ENCODE assay signal across 22 cellular contexts in the genomic region with DNA sequence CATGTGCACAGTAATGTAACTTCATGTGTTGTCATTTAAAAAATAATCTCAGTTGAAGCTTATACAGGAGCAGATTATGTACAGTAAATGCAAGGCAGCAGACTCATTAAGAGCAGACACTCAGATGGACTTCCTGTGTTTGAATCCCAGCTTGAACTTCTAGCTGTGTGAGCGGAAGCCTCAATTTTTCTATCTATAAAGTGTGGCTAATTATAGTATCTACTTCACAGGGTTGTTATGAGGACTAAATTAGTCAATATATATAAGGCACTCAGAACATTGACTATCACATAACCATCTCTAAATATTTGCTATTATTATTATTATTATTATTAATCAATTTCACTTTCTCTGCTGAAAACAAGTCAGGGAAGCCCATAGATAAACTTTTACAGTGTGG.
"Had no signal": no experiment of that assay in that cellular context is flagged by ENCODE, and none has a peak within 500 bp of the region (broad histone marks: within the 10 kb centered on the region; RNA-seq: fewer than 3 reads in every experiment).

No MANE protein-coding gene starts in this region.

- H3K27ac Mint-ChIP-seq: IgD-negative memory B cell had no signal

- H3K4me1 Mint-ChIP-seq: IgD-negative memory B cell had no signal

- H3K36me3 Mint-ChIP-seq: IgD-negative memory B cell had no signal

- H3K9me3 ChIP-seq: SJCRH30 had no signal

- H3K27me3 Mint-ChIP-seq: IgD-negative memory B cell had no signal

- DNase-seq: Kasumi-1, MM.1S, MV-4-11, NCI-H1048, NCI-H1105, NCI-H1417, NCI-H1436 treated with DMSO at 0.1 percent for 48 hours, NCI-H1694, NCI-H187 treated with DMSO at 0.1 percent for 48 hours, NCI-H2029 treated with DMSO at 0.1 percent for 48 hours, NCI-H2227 treated with DMSO at 0.1 percent for 48 hours, NCI-H524, NCI-H526 treated with DMSO at 0.1 percent for 48 hours, NCI-H774, RPMI8226, SHP77 treated with DMSO at 0.1 percent for 48 hours, SJCRH30 had no signal

- H3K27me3 ChIP-seq: SJCRH30 had no signal

- H3K27ac ChIP-seq: HL-60, KMS-11, SJCRH30 had no signal

- ATAC-seq: K562, SK-N-SH treated with all-trans-retinoic acid at 6 μM for 48 hours had no signal

- H3K4me3 ChIP-seq: K562, SJCRH30 had no signal

- H3K4me3 Mint-ChIP-seq: IgD-negative memory B cell had no signal

- H3K4me1 ChIP-seq: SJCRH30 had no signal

- H3K36me3 ChIP-seq: SJCRH30 had no signal
